10 cellular contexts compared by ENCODE assay signal in genomic region chr1:41486892-41487728, GRCh38. TPM values are rescaled to one million over a fixed set of nuclear protein-coding genes. Genes with fewer than 3 reads are reported as not detected.
A peak's percentile ranks its signal among the peaks of the same experiment; 100 is the strongest.
DNase-seq lines count a peak whose midpoint lies in the region; ATAC-seq and TF ChIP-seq lines count a peak whose summit lies in the region.
"Had no signal": no experiment of that assay in that cellular context is flagged by ENCODE, and none has a peak within 500 bp of the region (broad histone marks: within the 10 kb centered on the region; RNA-seq: fewer than 3 reads in every experiment).

No MANE protein-coding gene starts in this region.

- H3K9me3 ChIP-seq in neural progenitor cell (ENCODE audit: low read depth) = no peaks in the 10 kb centered on the region

- peaks cover 23% of the 10 kb centered on the region for H3K27me3 Mint-ChIP-seq in neural progenitor cell (ENCODE audit: insufficient read depth, low read depth)

- peaks cover 42% of the 10 kb centered on the region for H3K4me1 ChIP-seq in neural progenitor cell

- in situ Hi-C loops in astrocyte of the cerebellum (cut with HindIII; ENCODE audit: low sequenced_read_pairs) = no loop called here

- ATAC-seq in HG02588 (IDR thresholded peaks at IDR 0.05; ENCODE audit: unreplicated experiment) = peak; percentile 38
- no peak for ATAC-seq in GM18873 (IDR thresholded peaks at IDR 0.05; ENCODE audit: low FRiP score, unreplicated experiment)
- ATAC-seq in GM19397 (IDR thresholded peaks at IDR 0.05; ENCODE audit: unreplicated experiment) = no peak

- H3K4me3 ChIP-seq in GM06990 (replicated peaks; ENCODE audit: low read depth, low read length) (peak overlapping the region; percentile 28), astrocyte of the cerebellum (ENCODE audit: low read depth, low read length) (peak overlapping the region; percentile 1), neural progenitor cell (peak overlapping the region; percentile 31)

- H3K27ac Mint-ChIP-seq in neural progenitor cell = peak overlapping the region; percentile 96

- peaks cover 10% of the 10 kb centered on the region for H4K20me1 ChIP-seq in neural progenitor cell (ENCODE audit: low read depth)

- TF ChIP-seq CTCF in GM06990 (IDR thresholded peaks at IDR 0.05; ENCODE audit: insufficient read depth, low read length, poor library complexity, severe bottlenecking) (no peak), astrocyte of the cerebellum (IDR thresholded peaks at IDR 0.05; ENCODE audit: low read depth, low read length, missing control alignments) (no peak), neural progenitor cell (IDR thresholded peaks at IDR 0.05) (no peak)

- no peaks in the 10 kb centered on the region for H3K79me2 ChIP-seq in neural progenitor cell (ENCODE audit: low read depth)

- H3K27me3 ChIP-seq in GM06990 (replicated peaks; ENCODE audit: control insufficient read depth, insufficient read depth, low read length) = no peaks in the 10 kb centered on the region
- H3K27me3 ChIP-seq in neural progenitor cell = peaks cover 12% of the 10 kb centered on the region

- DNase-seq in GM06990 (ENCODE audit: extremely low read depth, insufficient read length) (peak; percentile 58), astrocyte of the cerebellum (ENCODE audit: low read depth) (no peak), neural progenitor cell (ENCODE audit: low spot score) (peak; percentile 85), RKO (ENCODE audit: low spot score) (no peak), DMS53 treated with DMSO at 0.1 percent for 48 hours (lab: John Stamatoyannopoulos, UW; ENCODE audit: unreplicated experiment) (no peak)
- DNase-seq: NCI-H510A, substantia nigra had no signal

- H3F3A ChIP-seq in neural progenitor cell (ENCODE audit: low read depth) = peaks cover 30% of the 10 kb centered on the region

- H3K36me3 Mint-ChIP-seq in neural progenitor cell = no peaks in the 10 kb centered on the region

- peak overlapping the region; percentile 28 for H3K27ac ChIP-seq in neural progenitor cell

- H3K4me3 Mint-ChIP-seq in neural progenitor cell = peak overlapping the region; percentile 80

- no peak overlapping the region for H3K9ac ChIP-seq in neural progenitor cell

- H3K4me1 Mint-ChIP-seq in neural progenitor cell = peaks cover 64% of the 10 kb centered on the region

- H3K9me3 Mint-ChIP-seq in neural progenitor cell = peaks cover 4% of the 10 kb centered on the region

- no peaks in the 10 kb centered on the region for H3K36me3 ChIP-seq in GM06990 (ENCODE audit: control insufficient read depth, insufficient read depth, low read length)
- H3K36me3 ChIP-seq in neural progenitor cell = no peaks in the 10 kb centered on the region

- no peak overlapping the region for H2AFZ ChIP-seq in neural progenitor cell (replicated peaks)

- H3K4me2 ChIP-seq in neural progenitor cell = peak overlapping the region; percentile 78

RNA-seq across cellular contexts. Expression of gene EDN2, which starts 2.6 kb away (rescaled TPM):
- not detected in 2 replicates for total RNA-seq in neural progenitor cell (ENCODE audit: low replicate concordance)

Comparison
In these comparisons a context has a peak if more than half of its experiments do, and no peak if none do; other contexts are left out.
1. DNase-seq: peak in GM06990 (single experiment) and neural progenitor cell (single experiment); none in astrocyte of the cerebellum (single experiment), RKO (single experiment) and DMS53 treated with DMSO at 0.1 percent for 48 hours (single experiment).
2. Peak in every context shown above with its lines, with median percentiles within 50 percentile points of each other: H3K4me3 ChIP-seq.